In the genomic region with DNA sequence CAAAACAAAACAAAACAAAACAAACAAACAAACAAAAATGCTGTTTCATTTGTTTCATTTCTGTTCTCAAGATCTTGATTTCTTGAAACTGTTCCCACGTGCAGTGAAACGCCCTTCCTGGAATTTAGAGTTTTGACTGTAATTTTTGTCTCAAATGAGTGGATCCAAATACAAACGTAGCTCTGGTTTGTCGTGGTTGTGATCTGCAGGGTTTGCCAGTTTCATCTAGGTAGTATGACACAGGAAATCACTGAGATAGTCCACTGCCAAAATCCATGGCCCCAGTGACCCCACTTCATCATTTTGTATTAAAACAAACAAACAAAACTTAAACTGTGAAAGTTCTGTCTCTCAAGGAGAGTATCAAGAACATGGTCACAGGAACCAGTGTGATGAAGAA, we compare ENCODE assay signal across 21 cellular contexts.
A peak's percentile ranks its signal among the peaks of the same experiment; 100 is the strongest.
DNase-seq lines count a peak whose midpoint lies in the region; ATAC-seq and TF ChIP-seq lines count a peak whose summit lies in the region.
"Had no signal": no experiment of that assay in that cellular context is flagged by ENCODE, and none has a peak within 500 bp of the region (broad histone marks: within the 10 kb centered on the region; RNA-seq: fewer than 3 reads in every experiment).

No MANE protein-coding gene starts in this region.

- H3K27ac ChIP-seq in CD4-positive, alpha-beta T cell (ENCODE audit: low read depth, low read length), result no peak overlapping the region
- H3K27ac ChIP-seq in MM.1S (ENCODE audit: low read length) (no peak overlapping the region), OCI-LY7 (ENCODE audit: low read depth, low read length, poor library complexity, severe bottlenecking) (no peak overlapping the region)
- H3K27ac ChIP-seq: C4-2B, GM23248, PC-9 had no signal

- H3K9me2 ChIP-seq in MM.1S (replicated peaks; ENCODE audit: insufficient read depth, low read length) (no peaks in the 10 kb centered on the region), OCI-LY7 (ENCODE audit: insufficient read depth, low read length) (no peaks in the 10 kb centered on the region)

- H2AFZ ChIP-seq in MM.1S (ENCODE audit: low read length) (no peak overlapping the region), OCI-LY7 (ENCODE audit: low read length) (no peak overlapping the region)
- H2AFZ ChIP-seq: GM23248, PC-9 had no signal

- no peaks in the 10 kb centered on the region for H3K27me3 ChIP-seq in CD4-positive, alpha-beta T cell (ENCODE audit: control insufficient read depth, insufficient read depth, low read length)
- H3K27me3 ChIP-seq in MM.1S (replicated peaks; ENCODE audit: insufficient read depth, low read length), result no peaks in the 10 kb centered on the region

- no peaks in the 10 kb centered on the region for H4K20me1 ChIP-seq in MM.1S (ENCODE audit: insufficient read depth, low read length)
- no peaks in the 10 kb centered on the region for H4K20me1 ChIP-seq in OCI-LY7 (ENCODE audit: insufficient read depth, low read length)

- H3K9ac ChIP-seq in MM.1S (ENCODE audit: low read length), result no peak overlapping the region
- H3K9ac ChIP-seq: GM23248 had no signal

- peak overlapping the region; percentile 58 for H3K27ac Mint-ChIP-seq in activated CD8-positive, alpha-beta memory T cell treated with anti-CD3 and anti-CD28 coated beads, Interleukin-2, amount 10 ng/mL, durations not matched to agents 7 days and 5 days
- H3K27ac Mint-ChIP-seq in CD4-positive, alpha-beta T cell, result peak overlapping the region; percentile 1
- H3K27ac Mint-ChIP-seq in activated CD4-positive, alpha-beta memory T cell treated with anti-CD3 and anti-CD28 coated beads, Interleukin-2, amount 10 ng/mL, durations not matched to agents 7 days and 5 days, result peak overlapping the region; percentile 52
- H3K27ac Mint-ChIP-seq: HFFc6 had no signal

- H3K27me3 Mint-ChIP-seq in activated CD8-positive, alpha-beta memory T cell treated with anti-CD3 and anti-CD28 coated beads, Interleukin-2, amount 10 ng/mL, durations not matched to agents 7 days and 5 days, result no peaks in the 10 kb centered on the region
- no peaks in the 10 kb centered on the region for H3K27me3 Mint-ChIP-seq in CD4-positive, alpha-beta T cell
- no peaks in the 10 kb centered on the region for H3K27me3 Mint-ChIP-seq in activated CD4-positive, alpha-beta memory T cell treated with anti-CD3 and anti-CD28 coated beads, Interleukin-2, amount 10 ng/mL, durations not matched to agents 7 days and 5 days

- DNase-seq in activated CD8-positive, alpha-beta memory T cell treated with anti-CD3 and anti-CD28 coated beads, Interleukin-2, amount 10 ng/mL, durations not matched to agents 7 days and 5 days, result no peak
- DNase-seq in activated CD8-positive, alpha-beta memory T cell treated with anti-CD3 and anti-CD28 coated beads for 24 hours, result no peak
- DNase-seq in CD4-positive, alpha-beta T cell, result no peak
- DNase-seq in MM.1S (no peak), OCI-LY7 (ENCODE audit: low spot score) (no peak)
- peak; percentile 26 for DNase-seq in activated CD4-positive, alpha-beta memory T cell treated with anti-CD3 and anti-CD28 coated beads, Interleukin-2, amount 10 ng/mL, durations not matched to agents 7 days and 5 days
- DNase-seq: DMS79, GM23248, H9, HFFc6, Karpas-422, NCI-H1417, NCI-H1694 treated with DMSO at 0.1 percent for 48 hours, NCI-H2081 treated with DMSO at 0.1 percent for 48 hours, NCI-H446 treated with DMSO at 0.1 percent for 48 hours, NCI-H526 treated with DMSO at 0.1 percent for 48 hours, PC-9, RPMI8226, SHP77 had no signal

- POLR2A ChIA-PET in CD4-positive, alpha-beta T cell (lab: Charles Lee), result interaction anchor here (2.0 kb wide), 1 partner anchor 11 kb away, joined by 7 read pairs; no protein-coding TSS in a partner anchor
- POLR2A ChIA-PET in activated CD4-positive, alpha-beta memory T cell treated with anti-CD3 and anti-CD28 coated beads, Interleukin-2, amount 10 ng/mL, durations not matched to agents 7 days and 5 days (lab: Charles Lee), result no interaction called here
- POLR2A ChIA-PET in OCI-LY7 (lab: Charles Lee), result no interaction called here

- CTCF ChIA-PET in activated CD8-positive, alpha-beta memory T cell treated with anti-CD3 and anti-CD28 coated beads, Interleukin-2, amount 10 ng/mL, durations not matched to agents 7 days and 5 days (lab: Charles Lee), result no interaction called here
- CTCF ChIA-PET in CD4-positive, alpha-beta T cell (lab: Charles Lee), result no interaction called here
- CTCF ChIA-PET in activated CD4-positive, alpha-beta memory T cell treated with anti-CD3 and anti-CD28 coated beads, Interleukin-2, amount 10 ng/mL, durations not matched to agents 7 days and 5 days (lab: Charles Lee), result no interaction called here
- CTCF ChIA-PET in OCI-LY7 (lab: Charles Lee; ENCODE audit: unreplicated experiment), result no interaction called here

- H3K4me3 ChIP-seq in MM.1S (ENCODE audit: low read length) (no peak overlapping the region), OCI-LY7 (ENCODE audit: low read depth, low read length, poor library complexity, severe bottlenecking) (no peak overlapping the region)
- H3K4me3 ChIP-seq: GM23248, PC-9 had no signal

- H3K9me3 ChIP-seq in CD4-positive, alpha-beta T cell (ENCODE audit: control insufficient read depth, low read length), result peaks cover 13% of the 10 kb centered on the region
- H3K9me3 ChIP-seq in MM.1S (replicated peaks; ENCODE audit: insufficient read depth, low read length), result no peaks in the 10 kb centered on the region
- H3K9me3 ChIP-seq in OCI-LY7 (ENCODE audit: low read length), result no peaks in the 10 kb centered on the region

- no peak for TF ChIP-seq CTCF in CD4-positive, alpha-beta T cell (IDR thresholded peaks at IDR 0.05)
- TF ChIP-seq CTCF in MM.1S (IDR thresholded peaks at IDR 0.05; ENCODE audit: low read length) (no peak), OCI-LY7 (conservative IDR thresholded peaks at IDR 0.05; ENCODE audit: low read length) (no peak)

- intact Hi-C loops in CD4-positive, alpha-beta T cell (cut with DNase I, micrococcal nuclease), result no loop called here
- intact Hi-C loops in OCI-LY7 (cut with micrococcal nuclease; ENCODE audit: unreplicated experiment), result no loop called here

- H3K4me3 Mint-ChIP-seq in activated CD8-positive, alpha-beta memory T cell treated with anti-CD3 and anti-CD28 coated beads, Interleukin-2, amount 10 ng/mL, durations not matched to agents 7 days and 5 days, result no peak overlapping the region
- H3K4me3 Mint-ChIP-seq in CD4-positive, alpha-beta T cell, result no peak overlapping the region
- H3K4me3 Mint-ChIP-seq in activated CD4-positive, alpha-beta memory T cell treated with anti-CD3 and anti-CD28 coated beads, Interleukin-2, amount 10 ng/mL, durations not matched to agents 7 days and 5 days, result no peak overlapping the region
- H3K4me3 Mint-ChIP-seq: H9, HFFc6 had no signal

- no peaks in the 10 kb centered on the region for H3F3A ChIP-seq in MM.1S (ENCODE audit: insufficient read depth, low read length)

- no TSS peak for BruUV-seq in OCI-LY7 (replicated peaks; lab: Mats Ljungman, UMichigan)

- H3K4me1 Mint-ChIP-seq in activated CD8-positive, alpha-beta memory T cell treated with anti-CD3 and anti-CD28 coated beads, Interleukin-2, amount 10 ng/mL, durations not matched to agents 7 days and 5 days, result peaks cover 20% of the 10 kb centered on the region
- peaks cover 27% of the 10 kb centered on the region for H3K4me1 Mint-ChIP-seq in CD4-positive, alpha-beta T cell (ENCODE audit: low read depth)
- H3K4me1 Mint-ChIP-seq in activated CD4-positive, alpha-beta memory T cell treated with anti-CD3 and anti-CD28 coated beads, Interleukin-2, amount 10 ng/mL, durations not matched to agents 7 days and 5 days, result peaks cover 26% of the 10 kb centered on the region
- H3K4me1 Mint-ChIP-seq: H9 had no signal

- no peaks in the 10 kb centered on the region for H3K79me2 ChIP-seq in MM.1S (ENCODE audit: low read length)
- no peaks in the 10 kb centered on the region for H3K79me2 ChIP-seq in OCI-LY7 (ENCODE audit: insufficient read depth, low read depth, low read length)

- H3K36me3 Mint-ChIP-seq in activated CD8-positive, alpha-beta memory T cell treated with anti-CD3 and anti-CD28 coated beads, Interleukin-2, amount 10 ng/mL, durations not matched to agents 7 days and 5 days, result peaks cover 3% of the 10 kb centered on the region
- H3K36me3 Mint-ChIP-seq in CD4-positive, alpha-beta T cell (ENCODE audit: low read depth), result no peaks in the 10 kb centered on the region
- H3K36me3 Mint-ChIP-seq in activated CD4-positive, alpha-beta memory T cell treated with anti-CD3 and anti-CD28 coated beads, Interleukin-2, amount 10 ng/mL, durations not matched to agents 7 days and 5 days (ENCODE audit: low read depth), result peaks cover 5% of the 10 kb centered on the region

- no peak for ATAC-seq in activated CD8-positive, alpha-beta memory T cell treated with anti-CD3 and anti-CD28 coated beads, Interleukin-2, amount 10 ng/mL, durations not matched to agents 7 days and 5 days
- no peak for ATAC-seq in CD4-positive, alpha-beta T cell (ENCODE audit: poor library complexity)
- no peak for ATAC-seq in GM19397 (IDR thresholded peaks at IDR 0.05; ENCODE audit: unreplicated experiment)

- peaks cover 2% of the 10 kb centered on the region for H3K9me3 Mint-ChIP-seq in activated CD8-positive, alpha-beta memory T cell treated with anti-CD3 and anti-CD28 coated beads, Interleukin-2, amount 10 ng/mL, durations not matched to agents 7 days and 5 days (ENCODE audit: low read depth)
- H3K9me3 Mint-ChIP-seq in CD4-positive, alpha-beta T cell, result peaks cover 11% of the 10 kb centered on the region
- peaks cover 14% of the 10 kb centered on the region for H3K9me3 Mint-ChIP-seq in activated CD4-positive, alpha-beta memory T cell treated with anti-CD3 and anti-CD28 coated beads, Interleukin-2, amount 10 ng/mL, durations not matched to agents 7 days and 5 days

- peaks cover 5% of the 10 kb centered on the region; the same call in 1 of the 2 replicates for H3K4me1 ChIP-seq in MM.1S (ENCODE audit: low read length)
- H3K4me1 ChIP-seq in OCI-LY7 (ENCODE audit: insufficient read depth, low read length, poor library complexity, severe bottlenecking), result no peaks in the 10 kb centered on the region

- H3K36me3 ChIP-seq in MM.1S (replicated peaks; ENCODE audit: insufficient read depth, low read length) (no peaks in the 10 kb centered on the region), OCI-LY7 (ENCODE audit: insufficient read depth, low read length) (no peaks in the 10 kb centered on the region)

- 0 out of 2 replicates have a peak overlapping the region, but pooled peaks have one; percentile 86 for H3K4me2 ChIP-seq in MM.1S (ENCODE audit: low read depth, low read length)
- no peak overlapping the region for H3K4me2 ChIP-seq in OCI-LY7 (ENCODE audit: low read length)
- H3K4me2 ChIP-seq: PC-9 had no signal

Comparison
In these comparisons a context has a peak if more than half of its experiments do, and no peak if none do; other contexts are left out.
1. H3K27ac Mint-ChIP-seq: peak in every context shown above with its lines; median percentile 58 in activated CD8-positive, alpha-beta memory T cell treated with anti-CD3 and anti-CD28 coated beads, Interleukin-2, amount 10 ng/mL, durations not matched to agents 7 days and 5 days; 52 in activated CD4-positive, alpha-beta memory T cell treated with anti-CD3 and anti-CD28 coated beads, Interleukin-2, amount 10 ng/mL, durations not matched to agents 7 days and 5 days; 1 in CD4-positive, alpha-beta T cell.